10 cellular contexts compared by ENCODE assay signal in the genomic region with DNA sequence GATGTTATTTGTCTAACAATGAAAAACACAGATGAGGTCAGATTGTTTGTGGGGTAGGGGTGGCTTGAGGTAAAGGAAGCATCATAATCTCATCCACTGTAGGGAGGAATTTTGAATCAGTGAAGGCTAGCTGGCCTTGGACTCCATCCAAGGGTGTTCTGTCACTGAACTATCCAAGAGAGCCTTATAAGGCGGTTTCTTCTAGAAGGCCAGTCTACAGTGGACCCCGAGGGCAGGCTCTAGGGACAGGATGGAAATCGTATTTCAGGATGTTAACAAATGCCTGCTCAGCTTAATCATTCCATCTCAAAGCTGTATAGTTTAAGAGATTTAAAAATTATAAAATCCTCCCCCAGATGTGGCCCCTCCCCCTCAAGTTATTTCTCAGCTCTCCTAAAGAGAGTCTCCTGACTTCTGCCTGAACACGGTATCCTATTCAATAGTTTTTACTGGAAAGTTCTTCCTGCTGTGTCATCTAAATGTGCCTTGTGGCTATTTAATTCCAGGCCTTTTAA. TPM values are rescaled to one million over a fixed set of nuclear protein-coding genes. Genes with fewer than 3 reads are reported as not detected.
DNase-seq lines count a peak whose midpoint lies in the region; FAIRE-seq and TF ChIP-seq lines count a peak whose summit lies in the region.
"Had no signal": no experiment of that assay in that cellular context is flagged by ENCODE, and none has a peak within 500 bp of the region (broad histone marks: within the 10 kb centered on the region; RNA-seq: fewer than 3 reads in every experiment).

No MANE protein-coding gene starts in this region.

- peak; percentile 60 for DNase-seq in AG08395 (ENCODE audit: low spot score)
- peak; percentile 47 for DNase-seq in amniotic stem cell (lab: John Stamatoyannopoulos, UW)
- peak; percentile 85 to 98 for DNase-seq in cardiac muscle cell (ENCODE audit: low read depth in 1 of 2, low spot score in 1 of 2)
- DNase-seq in H54 (ENCODE audit: insufficient read length, low spot score): no peak
- DNase-seq in activated CD8-positive, alpha-beta memory T cell treated with anti-CD3 and anti-CD28 coated beads for 24 hours: no peak
- DNase-seq in GM19238 (ENCODE audit: insufficient read length, low spot score): no peak
- DNase-seq in frontal cortex (ENCODE audit: low spot score in 2 of 2): no peak

- no peak overlapping the region for H3K4me2 ChIP-seq in parathyroid adenoma (ENCODE audit: low read length)

- H3K4me3 ChIP-seq in cardiac muscle cell (no peak overlapping the region), parathyroid adenoma (ENCODE audit: low read depth, low read length) (no peak overlapping the region)

- H3K27ac ChIP-seq in cardiac muscle cell: peak overlapping the region; percentile 93
- peak overlapping the region; percentile 8 for H3K27ac ChIP-seq in parathyroid adenoma
- H3K27ac ChIP-seq: C4-2B, HL-60 had no signal

- H3K79me2 ChIP-seq in parathyroid adenoma: no peaks in the 10 kb centered on the region

- H2AFZ ChIP-seq in parathyroid adenoma: no peak overlapping the region

- FAIRE-seq in H54 (lab: Jason Lieb, UNC): no peak
- FAIRE-seq in frontal cortex (lab: Jason Lieb, UNC): no peak

- no peaks in the 10 kb centered on the region for H3K9me3 ChIP-seq in cardiac muscle cell (ENCODE audit: low read depth)
- no peaks in the 10 kb centered on the region for H3K9me3 ChIP-seq in parathyroid adenoma (ENCODE audit: control insufficient read depth, low read length)

- H3K9ac ChIP-seq in parathyroid adenoma: no peak overlapping the region

- no peak for TF ChIP-seq CTCF in cardiac muscle cell (IDR thresholded peaks at IDR 0.05; ENCODE audit: low read depth, low read length)
- no peak for TF ChIP-seq CTCF in parathyroid adenoma (IDR thresholded peaks at IDR 0.05)

- H3K27me3 ChIP-seq in cardiac muscle cell: no peaks in the 10 kb centered on the region
- H3K27me3 ChIP-seq in parathyroid adenoma (ENCODE audit: control insufficient read depth, insufficient read depth, low read length): no peaks in the 10 kb centered on the region

- H3K4me1 ChIP-seq in cardiac muscle cell (ENCODE audit: low read depth) (peaks cover 37% of the 10 kb centered on the region), parathyroid adenoma (no peaks in the 10 kb centered on the region)

- no peak for TF ChIP-seq POLR2A in H54 (IDR thresholded peaks at IDR 0.05; ENCODE audit: low read depth, low read length)

- H3K36me3 ChIP-seq in cardiac muscle cell (no peaks in the 10 kb centered on the region), parathyroid adenoma (ENCODE audit: control insufficient read depth, insufficient read depth, low read length) (no peaks in the 10 kb centered on the region)

RNA-seq across cellular contexts. Expression of a gene that starts 8.1 kb away (rescaled TPM):
- total RNA-seq in cardiac muscle cell: 66.1 and 87.2 TPM in 2 replicates
- polyA plus RNA-seq in cardiac muscle cell: 68.9 and 76.5 TPM in 2 replicates
- 26.1 TPM for total RNA-seq in frontal cortex

Comparison
In these comparisons a context has a peak if more than half of its experiments do, and no peak if none do; other contexts are left out.
1. DNase-seq: peak in AG08395 (single experiment), amniotic stem cell (single experiment) and cardiac muscle cell (2 of 2); none in H54 (single experiment), activated CD8-positive, alpha-beta memory T cell treated with anti-CD3 and anti-CD28 coated beads for 24 hours (single experiment), GM19238 (single experiment) and frontal cortex (0 of 2).